In the genomic region with DNA sequence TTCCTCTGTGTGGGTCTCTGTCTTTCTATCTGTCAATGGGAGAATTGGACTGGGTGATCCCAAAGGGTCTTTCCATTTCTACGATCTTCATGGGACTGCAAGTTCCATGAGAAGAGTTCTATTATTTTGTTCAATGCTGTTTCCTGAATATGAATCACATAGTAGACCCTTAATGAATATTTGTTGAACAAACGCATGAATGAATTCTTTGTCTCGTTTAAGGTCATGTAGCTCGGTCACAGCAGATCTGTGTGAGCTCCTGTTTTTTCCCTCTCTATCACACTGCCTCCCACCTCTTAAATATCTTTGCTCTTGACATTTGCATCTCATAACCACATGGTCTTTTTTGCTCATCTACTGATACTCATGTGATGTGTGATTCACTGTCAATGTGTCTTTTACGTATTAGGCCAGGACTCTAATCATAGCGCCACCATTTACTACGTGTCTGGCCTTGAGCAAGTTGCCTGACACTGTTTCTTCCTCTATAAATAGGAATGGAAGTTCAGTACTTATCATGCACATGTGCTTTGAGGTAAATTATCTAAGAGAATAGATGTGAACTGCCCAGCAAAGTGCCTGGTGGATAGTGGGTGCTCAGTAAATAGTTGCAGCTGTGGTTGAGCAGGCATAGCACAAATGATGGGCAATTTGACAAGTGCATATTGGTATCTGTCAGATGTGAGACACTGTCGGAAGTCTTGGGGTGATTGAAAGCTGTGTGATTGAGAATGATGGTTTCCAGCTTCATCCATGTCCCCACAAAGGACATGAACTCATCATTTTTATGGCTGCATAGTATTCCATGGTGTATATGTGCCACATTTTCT, we compare ENCODE assay signal across 13 cellular contexts. TPM values are rescaled to one million over a fixed set of nuclear protein-coding genes. Genes with fewer than 3 reads are reported as not detected.
DNase-seq lines count a peak whose midpoint lies in the region; ATAC-seq, FAIRE-seq and TF ChIP-seq lines count a peak whose summit lies in the region.
"Had no signal": no experiment of that assay in that cellular context is flagged by ENCODE, and none has a peak within 500 bp of the region (broad histone marks: within the 10 kb centered on the region; RNA-seq: fewer than 3 reads in every experiment).

No MANE protein-coding gene starts in this region.

- TF ChIP-seq POLR2A in HepG2 (IDR thresholded peaks at IDR 0.05; ENCODE audit: insufficient read depth in 1 of 2, low read depth in 2 of 2, low read length in 2 of 2) (no peak), right lobe of liver (IDR thresholded peaks at IDR 0.05) (no peak), testis (IDR thresholded peaks at IDR 0.05) (no peak)

- H3K4me2 ChIP-seq in HepG2 (ENCODE audit: low read depth, low read length): no peak overlapping the region

- no peaks in the 10 kb centered on the region for H3K79me2 ChIP-seq in HepG2 (ENCODE audit: insufficient read depth, low read length)

- BruUV-seq in HepG2 (replicated peaks; lab: Mats Ljungman, UMichigan): no TSS peak

- H3K27me3 ChIP-seq in HepG2 (ENCODE audit: control insufficient read depth in 1 of 2, insufficient read depth in 2 of 2, low read length in 2 of 2): no peaks in the 10 kb centered on the region
- H3K27me3 ChIP-seq in right lobe of liver: no peaks in the 10 kb centered on the region
- H3K27me3 ChIP-seq in testis: no peaks in the 10 kb centered on the region
- H3K27me3 ChIP-seq: brain microvascular endothelial cell, foreskin keratinocyte had no signal

- POLR2A ChIA-PET in HepG2 (lab: Yijun Ruan, JAX): interaction anchor here (1.3 kb wide), 1 partner anchor 8 kb away, joined by 5 read pairs; no protein-coding TSS in a partner anchor

- FAIRE-seq in HepG2 (lab: Jason Lieb, UNC): no peak

- no peaks in the 10 kb centered on the region for H3K9me3 ChIP-seq in HepG2 (ENCODE audit: low read length)
- H3K9me3 ChIP-seq in right lobe of liver: no peaks in the 10 kb centered on the region
- H3K9me3 ChIP-seq in testis: no peaks in the 10 kb centered on the region

- H3K27ac ChIP-seq in HepG2 (ENCODE audit: extremely low read length, insufficient read depth, low read length): no peak overlapping the region
- H3K27ac ChIP-seq in right lobe of liver: no peak overlapping the region
- no peak overlapping the region for H3K27ac ChIP-seq in testis
- H3K27ac ChIP-seq: foreskin keratinocyte, VCaP had no signal

- H3K4me1 ChIP-seq in HepG2 (ENCODE audit: insufficient read depth, low read length) (peaks cover 51% of the 10 kb centered on the region), right lobe of liver (no peaks in the 10 kb centered on the region), testis (no peaks in the 10 kb centered on the region)

- no peak overlapping the region for H3K9ac ChIP-seq in HepG2 (ENCODE audit: insufficient read depth, low read depth, low read length)

- in situ Hi-C loops in HepG2 (cut with HindIII; ENCODE audit: extremely low pct_ligation_motif_present, low pct_unique_long_range_greater_than_20kb): no loop called here

- no peaks in the 10 kb centered on the region for H4K20me1 ChIP-seq in HepG2 (ENCODE audit: insufficient read depth, low read length)

- DNase-seq in HepG2 (ENCODE audit: low spot score): no peak
- no peak for DNase-seq in right lobe of liver
- DNase-seq in testis: peak; percentile 41
- no peak for DNase-seq in putamen (ENCODE audit: low spot score)
- no peak for DNase-seq in activated CD8-positive, alpha-beta memory T cell treated with anti-CD3 and anti-CD28 coated beads for 24 hours
- DNase-seq: brain microvascular endothelial cell; foreskin keratinocyte; Karpas-422; stimulated activated CD4-positive, alpha-beta T cell treated with anti-CD3 and anti-CD28 coated beads, Interleukin-1b, Interleukin-23, amount 100 ng/mL, for 48 hours had no signal

- no peak for TF ChIP-seq EP300 in HepG2 (IDR thresholded peaks at IDR 0.05; ENCODE audit: low read depth in 2 of 2, low read length in 2 of 2)
- no peak for TF ChIP-seq EP300 in HepG2 (CRISPR knock-in tag; IDR thresholded peaks at IDR 0.05; ENCODE audit: borderline replicate concordance)

- no peak overlapping the region for H3K4me3 ChIP-seq in HepG2 (replicated peaks in 1 of 3; ENCODE audit: insufficient read depth in 1 of 3, low read depth in 2 of 3, low read length in 3 of 3)
- no peak overlapping the region for H3K4me3 ChIP-seq in right lobe of liver
- no peak overlapping the region for H3K4me3 ChIP-seq in testis

- CTCF ChIA-PET in HepG2 (lab: Yijun Ruan, JAX; ENCODE audit: low intra/inter-chr PET ratio, low total read pairs): interaction anchor here (2.5 kb wide), 1 partner anchor 20 kb away, joined by 14 read pairs; no protein-coding TSS in a partner anchor

- H3K36me3 ChIP-seq in HepG2 (replicated peaks in 1 of 2; ENCODE audit: control insufficient read depth in 1 of 2, insufficient read depth in 2 of 2, low read length in 2 of 2): no peaks in the 10 kb centered on the region
- no peaks in the 10 kb centered on the region for H3K36me3 ChIP-seq in right lobe of liver
- no peaks in the 10 kb centered on the region for H3K36me3 ChIP-seq in testis (ENCODE audit: low read depth, missing control alignments)
- H3K36me3 ChIP-seq: brain microvascular endothelial cell had no signal

- ATAC-seq in HepG2: no peak
- no peak for ATAC-seq in right lobe of liver
- peak; percentile 72 for ATAC-seq in GM21786 (IDR thresholded peaks at IDR 0.05; ENCODE audit: unreplicated experiment)
- ATAC-seq in HG03439 (IDR thresholded peaks at IDR 0.05; ENCODE audit: unreplicated experiment): peak; percentile 73
- no peak for ATAC-seq in SK-N-SH treated with all-trans-retinoic acid at 6 μM for 48 hours
- ATAC-seq: foreskin keratinocyte had no signal

- TF ChIP-seq CTCF in HepG2 (CRISPR knock-in tag; IDR thresholded peaks at IDR 0.05) (no peak), right lobe of liver (IDR thresholded peaks at IDR 0.05) (no peak), testis (IDR thresholded peaks at IDR 0.05) (no peak)

- no peak for TF ChIP-seq RAD21 in HepG2 (CRISPR knock-in tag; IDR thresholded peaks at IDR 0.05)

- 56% methylated on average over 8 of the region's 8 CpGs for WGBS in HepG2 (ENCODE audit: low lambda C conversion rate)
- WGBS in right lobe of liver (ENCODE audit: insufficient coverage, low coverage, low lambda C conversion rate, missing lambda C conversion rate): 54% methylated on average over 8 of the region's 8 CpGs
- 67 to 83% methylated on average over 8 of the region's 8 CpGs for WGBS in testis, 2 donors

- H2AFZ ChIP-seq in HepG2 (ENCODE audit: low read length): no peak overlapping the region

- intact Hi-C loops in HepG2 (cut with micrococcal nuclease; ENCODE audit: unreplicated experiment) (no loop called here), right lobe of liver (cut with DNase I) (no loop called here), testis (cut with DNase I; ENCODE audit: low total_unique reads) (no loop called here)

RNA-seq across cellular contexts. Expression of gene PTTG1, which starts 37.5 kb away (rescaled TPM):
- total RNA-seq in HepG2 (2016; rRNA removed; fragmentation: Illumina TruSeq; extraction: Trizol): 161 and 206 TPM in 2 replicates
- total RNA-seq in HepG2 (2016; cell fraction: cytosol; rRNA removed; fragmentation: Illumina TruSeq; extraction: Trizol; ENCODE audit: low read depth): 61.6 and 66.4 TPM in 2 replicates
- total RNA-seq in HepG2 (2016; cell fraction: insoluble cytoplasmic fraction; rRNA removed; fragmentation: Illumina TruSeq; extraction: Trizol): 157 and 223 TPM in 2 replicates
- 67.0 and 69.1 TPM in 2 replicates for total RNA-seq in HepG2 (2016; cell fraction: membrane; rRNA removed; fragmentation: Illumina TruSeq; extraction: Trizol)
- 66.0 and 73.6 TPM in 2 replicates for total RNA-seq in HepG2 (2016; cell fraction: nucleus; rRNA removed; fragmentation: Illumina TruSeq; extraction: Trizol)
- 53.0 and 102 TPM in 2 replicates for polyA plus RNA-seq in HepG2 (2011; rRNA removed)
- polyA plus RNA-seq in HepG2 (2011; cell fraction: cytosol; rRNA removed): 166 and 211 TPM in 2 replicates
- polyA plus RNA-seq in HepG2 (2011; cell fraction: nucleus; rRNA removed): 50.7 and 64.1 TPM in 2 replicates
- 42.2 and 101 TPM in 2 replicates for polyA plus RNA-seq in HepG2 (2012)
- 50.9 and 58.2 TPM in 2 replicates for polyA plus RNA-seq in HepG2 (2016; cell fraction: cytosol; fragmentation: Illumina TruSeq; extraction: Trizol; ENCODE audit: low read depth)
- polyA plus RNA-seq in HepG2 (2016; cell fraction: insoluble cytoplasmic fraction; fragmentation: Illumina TruSeq; extraction: Trizol; ENCODE audit: low read depth): 204 and 208 TPM in 2 replicates
- polyA plus RNA-seq in HepG2 (2016; cell fraction: membrane; fragmentation: Illumina TruSeq; extraction: Trizol; ENCODE audit: low read depth): 60.1 and 60.7 TPM in 2 replicates
- polyA plus RNA-seq in HepG2 (2016; cell fraction: nucleus; fragmentation: Illumina TruSeq; extraction: Trizol; ENCODE audit: insufficient read depth, low read depth): 84.3 and 91.2 TPM in 2 replicates
- 40.6 and 146 TPM in 2 replicates for polyA minus RNA-seq in HepG2 (2011; rRNA and poly(A)+ RNA removed; ENCODE audit: low replicate concordance)
- polyA minus RNA-seq in HepG2 (2011; cell fraction: cytosol; rRNA and poly(A)+ RNA removed): 17.1 and 33.2 TPM in 2 replicates
- 21.5 and 33.3 TPM in 2 replicates for polyA minus RNA-seq in HepG2 (2011; cell fraction: nucleus; rRNA and poly(A)+ RNA removed)
- 1 to 10 TPM in 3 of 6 experiments, under 1 TPM in 3; 0.51 to 5.9 (median 2.6) TPM for total RNA-seq in right lobe of liver
- total RNA-seq in testis: 100 to 1,000 TPM; 153 to 209 TPM
- 429 TPM for polyA plus RNA-seq in testis (ENCODE audit: insufficient read depth, low read depth, low replicate concordance)

RNA-seq across cellular contexts. Expression of gene SLU7, which starts 40.3 kb away (rescaled TPM):
- total RNA-seq in HepG2 (2016; rRNA removed; fragmentation: Illumina TruSeq; extraction: Trizol): 39.2 and 52.6 TPM in 2 replicates
- 5.4 and 6.3 TPM in 2 replicates for total RNA-seq in HepG2 (2016; cell fraction: cytosol; rRNA removed; fragmentation: Illumina TruSeq; extraction: Trizol; ENCODE audit: low read depth)
- total RNA-seq in HepG2 (2016; cell fraction: insoluble cytoplasmic fraction; rRNA removed; fragmentation: Illumina TruSeq; extraction: Trizol): 37.1 and 52.6 TPM in 2 replicates
- 12.2 and 13.1 TPM in 2 replicates for total RNA-seq in HepG2 (2016; cell fraction: membrane; rRNA removed; fragmentation: Illumina TruSeq; extraction: Trizol)
- 23.3 and 25.9 TPM in 2 replicates for total RNA-seq in HepG2 (2016; cell fraction: nucleus; rRNA removed; fragmentation: Illumina TruSeq; extraction: Trizol)
- 13.6 and 24.0 TPM in 2 replicates for polyA plus RNA-seq in HepG2 (2011; rRNA removed)
- polyA plus RNA-seq in HepG2 (2011; cell fraction: cytosol; rRNA removed): 10.5 and 14.8 TPM in 2 replicates
- polyA plus RNA-seq in HepG2 (2011; cell fraction: nucleus; rRNA removed): 8.8 and 11.4 TPM in 2 replicates
- 36.7 and 47.7 TPM in 2 replicates for polyA plus RNA-seq in HepG2 (2012)
- 3.8 and 3.9 TPM in 2 replicates for polyA plus RNA-seq in HepG2 (2016; cell fraction: cytosol; fragmentation: Illumina TruSeq; extraction: Trizol; ENCODE audit: low read depth)
- 41.9 and 42.0 TPM in 2 replicates for polyA plus RNA-seq in HepG2 (2016; cell fraction: insoluble cytoplasmic fraction; fragmentation: Illumina TruSeq; extraction: Trizol; ENCODE audit: low read depth)
- polyA plus RNA-seq in HepG2 (2016; cell fraction: membrane; fragmentation: Illumina TruSeq; extraction: Trizol; ENCODE audit: low read depth): 4.5 and 5.5 TPM in 2 replicates
- polyA plus RNA-seq in HepG2 (2016; cell fraction: nucleus; fragmentation: Illumina TruSeq; extraction: Trizol; ENCODE audit: insufficient read depth, low read depth): 29.1 and 31.2 TPM in 2 replicates
- 3.7 and 8.6 TPM in 2 replicates for polyA minus RNA-seq in HepG2 (2011; rRNA and poly(A)+ RNA removed; ENCODE audit: low replicate concordance)
- 7.6 and 13.9 TPM in 2 replicates for polyA minus RNA-seq in HepG2 (2011; cell fraction: cytosol; rRNA and poly(A)+ RNA removed)
- polyA minus RNA-seq in HepG2 (2011; cell fraction: nucleus; rRNA and poly(A)+ RNA removed): 25.4 and 32.6 TPM in 2 replicates
- total RNA-seq in right lobe of liver: 10 to 100 TPM; 11.6 to 19.4 (median 17.0) TPM
- total RNA-seq in testis: 10 to 100 TPM; 92.4 to 100.0 TPM
- polyA plus RNA-seq in testis (ENCODE audit: insufficient read depth, low read depth, low replicate concordance): 60.1 TPM

RNA-seq across cellular contexts. Expression of gene FAM200C, which starts 59.3 kb away (rescaled TPM):
- total RNA-seq in HepG2 (2016; rRNA removed; fragmentation: Illumina TruSeq; extraction: Trizol): 4.7 and 6.4 TPM in 2 replicates
- 1.4 and 1.5 TPM in 2 replicates for total RNA-seq in HepG2 (2016; cell fraction: cytosol; rRNA removed; fragmentation: Illumina TruSeq; extraction: Trizol; ENCODE audit: low read depth)
- total RNA-seq in HepG2 (2016; cell fraction: insoluble cytoplasmic fraction; rRNA removed; fragmentation: Illumina TruSeq; extraction: Trizol): 4.8 and 6.4 TPM in 2 replicates
- 2.7 and 2.8 TPM in 2 replicates for total RNA-seq in HepG2 (2016; cell fraction: membrane; rRNA removed; fragmentation: Illumina TruSeq; extraction: Trizol)
- 4.6 and 5.8 TPM in 2 replicates for total RNA-seq in HepG2 (2016; cell fraction: nucleus; rRNA removed; fragmentation: Illumina TruSeq; extraction: Trizol)
- 2.7 and 3.2 TPM in 2 replicates for polyA plus RNA-seq in HepG2 (2011; rRNA removed)
- polyA plus RNA-seq in HepG2 (2011; cell fraction: cytosol; rRNA removed): 1.2 and 1.5 TPM in 2 replicates
- 2.3 and 3.1 TPM in 2 replicates for polyA plus RNA-seq in HepG2 (2011; cell fraction: nucleus; rRNA removed)
- polyA plus RNA-seq in HepG2 (2012): 2.5 and 3.8 TPM in 2 replicates
- polyA plus RNA-seq in HepG2 (2016; cell fraction: cytosol; fragmentation: Illumina TruSeq; extraction: Trizol; ENCODE audit: low read depth): 0.40 and 0.49 TPM in 2 replicates
- polyA plus RNA-seq in HepG2 (2016; cell fraction: insoluble cytoplasmic fraction; fragmentation: Illumina TruSeq; extraction: Trizol; ENCODE audit: low read depth): 3.9 and 4.4 TPM in 2 replicates
- 0.83 and 1.1 TPM in 2 replicates for polyA plus RNA-seq in HepG2 (2016; cell fraction: membrane; fragmentation: Illumina TruSeq; extraction: Trizol; ENCODE audit: low read depth)
- polyA plus RNA-seq in HepG2 (2016; cell fraction: nucleus; fragmentation: Illumina TruSeq; extraction: Trizol; ENCODE audit: insufficient read depth, low read depth): 6.4 and 6.6 TPM in 2 replicates
- polyA minus RNA-seq in HepG2 (2011; rRNA and poly(A)+ RNA removed; ENCODE audit: low replicate concordance): 2.0 and 3.0 TPM in 2 replicates
- polyA minus RNA-seq in HepG2 (2011; cell fraction: cytosol; rRNA and poly(A)+ RNA removed): 1.9 and 2.4 TPM in 2 replicates
- polyA minus RNA-seq in HepG2 (2011; cell fraction: nucleus; rRNA and poly(A)+ RNA removed): 8.4 and 11.1 TPM in 2 replicates
- total RNA-seq in right lobe of liver: 1 to 10 TPM in 2 of 6 experiments, under 1 TPM in 4; 0.56 to 1.2 (median 0.95) TPM
- total RNA-seq in testis: 10 to 100 TPM; 10.6 to 11.1 TPM
- polyA plus RNA-seq in testis (ENCODE audit: insufficient read depth, low read depth, low replicate concordance): 5.5 TPM

Comparison
In these comparisons a context has a peak if more than half of its experiments do, and no peak if none do; other contexts are left out.
1. RNA of gene PTTG1, which starts 37.5 kb away (total RNA-seq): 153 to 209 TPM in testis and 61.6 to 223 TPM in HepG2; 0.51 to 5.9 TPM in right lobe of liver; every median in the first group is over 4 times any median in the second.
2. ATAC-seq: peak in GM21786 (single experiment) and HG03439 (single experiment); none in HepG2 (single experiment), right lobe of liver (0 of 4) and SK-N-SH treated with all-trans-retinoic acid at 6 μM for 48 hours (single experiment).